In genomic region chr18:50967714-50968661, GRCh38 we compare ENCODE assay signal across 8 cellular contexts. TPM values are rescaled to one million over a fixed set of nuclear protein-coding genes. Genes with fewer than 3 reads are reported as not detected.
DNase-seq lines count a peak whose midpoint lies in the region; ATAC-seq and TF ChIP-seq lines count a peak whose summit lies in the region.

A gene with protein sequence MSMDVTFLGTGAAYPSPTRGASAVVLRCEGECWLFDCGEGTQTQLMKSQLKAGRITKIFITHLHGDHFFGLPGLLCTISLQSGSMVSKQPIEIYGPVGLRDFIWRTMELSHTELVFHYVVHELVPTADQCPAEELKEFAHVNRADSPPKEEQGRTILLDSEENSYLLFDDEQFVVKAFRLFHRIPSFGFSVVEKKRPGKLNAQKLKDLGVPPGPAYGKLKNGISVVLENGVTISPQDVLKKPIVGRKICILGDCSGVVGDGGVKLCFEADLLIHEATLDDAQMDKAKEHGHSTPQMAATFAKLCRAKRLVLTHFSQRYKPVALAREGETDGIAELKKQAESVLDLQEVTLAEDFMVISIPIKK (plus strand): TSS chr18:50968040. CDS start chr18:50974405, 6,365 bp downstream.

- peaks cover 2% of the 10 kb centered on the region for H3K27me3 Mint-ChIP-seq in activated CD4-positive, alpha-beta T cell treated with anti-CD3 and anti-CD28 coated beads, Interleukin-2, amount 10 ng/mL, durations not matched to agents 7 days and 5 days

- POLR2A ChIA-PET in activated CD4-positive, alpha-beta T cell treated with anti-CD3 and anti-CD28 coated beads, Interleukin-2, amount 10 ng/mL, durations not matched to agents 7 days and 5 days (lab: Charles Lee) = interaction anchor here (2.0 kb wide), 1 partner anchor 89 kb away, joined by 7 read pairs; the partner anchor contains the start of gene ME2

- intact Hi-C loops in left lung (cut with DNase I) = no loop called here

- peak within 1 kb of the TSS; percentile 95 for H3K4me3 Mint-ChIP-seq in activated CD4-positive, alpha-beta T cell treated with anti-CD3 and anti-CD28 coated beads, Interleukin-2, amount 10 ng/mL, durations not matched to agents 7 days and 5 days

- ATAC-seq in GM19035 (IDR thresholded peaks at IDR 0.05; ENCODE audit: unreplicated experiment) = peak; percentile 95
- ATAC-seq in HG03342 (IDR thresholded peaks at IDR 0.05; ENCODE audit: unreplicated experiment) = peak; percentile 94
- ATAC-seq in left lung = peak; percentile 98

- H3K9me3 ChIP-seq in BE2C (no peaks in the 10 kb centered on the region), left lung (peaks cover 0 to 3% of the 10 kb centered on the region in 2 donors)

- peaks cover 12% of the 10 kb centered on the region for H3K9me3 Mint-ChIP-seq in activated CD4-positive, alpha-beta T cell treated with anti-CD3 and anti-CD28 coated beads, Interleukin-2, amount 10 ng/mL, durations not matched to agents 7 days and 5 days

- DNase-seq in BE2C (peak; percentile 72), NCI-H510A (lab: John Stamatoyannopoulos, UW) (peak; percentile 29), cortex of kidney (lab: John Stamatoyannopoulos, UW) (peak; percentile 10), left lung (peak; percentile 75 to 95)
- peak; percentile 63 for DNase-seq in activated CD4-positive, alpha-beta T cell treated with anti-CD3 and anti-CD28 coated beads, Interleukin-2, amount 10 ng/mL, durations not matched to agents 7 days and 5 days
- DNase-seq in stimulated activated CD4-positive, alpha-beta T cell treated with anti-CD3 and anti-CD28 coated beads, Interleukin-2, amount 100 ng/mL, for 48 hours = peak; percentile 47 to 61

- no peaks in the 10 kb centered on the region for H3K4me1 ChIP-seq in BE2C
- peaks cover 9 to 21% of the 10 kb centered on the region in 2 donors for H3K4me1 ChIP-seq in left lung

- TF ChIP-seq CTCF in BE2C (IDR thresholded peaks at IDR 0.05; ENCODE audit: low read depth, low read length) = no peak
- TF ChIP-seq CTCF in left lung (IDR thresholded peaks at IDR 0.05) = peak in 1 of 2 donors; percentile 15

- H3K36me3 Mint-ChIP-seq in activated CD4-positive, alpha-beta T cell treated with anti-CD3 and anti-CD28 coated beads, Interleukin-2, amount 10 ng/mL, durations not matched to agents 7 days and 5 days (ENCODE audit: low read depth) = no peaks in the 10 kb centered on the region

- peaks cover 22% of the 10 kb centered on the region for H3K4me1 Mint-ChIP-seq in activated CD4-positive, alpha-beta T cell treated with anti-CD3 and anti-CD28 coated beads, Interleukin-2, amount 10 ng/mL, durations not matched to agents 7 days and 5 days

- H3K4me3 ChIP-seq in BE2C (ENCODE audit: low read depth, low read length) = peak within 1 kb of the TSS; percentile 79
- peak within 1 kb of the TSS; percentile 63 to 84 for H3K4me3 ChIP-seq in left lung

- H3K27me3 ChIP-seq in BE2C = no peaks in the 10 kb centered on the region
- no peaks in the 10 kb centered on the region for H3K27me3 ChIP-seq in left lung

- CTCF ChIA-PET in activated CD4-positive, alpha-beta T cell treated with anti-CD3 and anti-CD28 coated beads, Interleukin-2, amount 10 ng/mL, durations not matched to agents 7 days and 5 days (lab: Charles Lee) = interaction anchor here (1.0 to 3.3 kb wide), 2 partner anchors 11 to 135 kb away, joined by 3 to 16 read pairs; no protein-coding TSS in a partner anchor

- peak within 1 kb of the TSS; percentile 93 to 95 for H3K27ac ChIP-seq in left lung

- peak within 1 kb of the TSS; percentile 96 for H3K27ac Mint-ChIP-seq in activated CD4-positive, alpha-beta T cell treated with anti-CD3 and anti-CD28 coated beads, Interleukin-2, amount 10 ng/mL, durations not matched to agents 7 days and 5 days

- H3K36me3 ChIP-seq in BE2C (no peaks in the 10 kb centered on the region), left lung (no peaks in the 10 kb centered on the region)

RNA-seq across cellular contexts. Expression of the gene that starts here (rescaled TPM):
- 18.8 TPM for polyA plus RNA-seq in BE2C (2012; ENCODE audit: insufficient read depth, insufficient read length, low read depth)
- 1 to 10 TPM; 7.5 to 9.1 TPM for total RNA-seq in activated CD4-positive, alpha-beta T cell treated with anti-CD3 and anti-CD28 coated beads, Interleukin-2, amount 10 ng/mL, durations not matched to agents 7 days and 5 days
- 1 to 10 TPM; 5.2 to 8.0 TPM for total RNA-seq in left lung

Comparison
In these comparisons a context has a peak if more than half of its experiments do, and no peak if none do; other contexts are left out.
1. Peak in every context shown above with its lines: DNase-seq, ATAC-seq, H3K4me3 ChIP-seq and H3K27ac ChIP-seq.
2. DNase-seq: peak in every context shown above with its lines; median percentile 85 in left lung; 72 in BE2C; 63 in activated CD4-positive, alpha-beta T cell treated with anti-CD3 and anti-CD28 coated beads, Interleukin-2, amount 10 ng/mL, durations not matched to agents 7 days and 5 days; 54 in stimulated activated CD4-positive, alpha-beta T cell treated with anti-CD3 and anti-CD28 coated beads, Interleukin-2, amount 100 ng/mL, for 48 hours; 29 in NCI-H510A; 10 in cortex of kidney.